In the genomic region with DNA sequence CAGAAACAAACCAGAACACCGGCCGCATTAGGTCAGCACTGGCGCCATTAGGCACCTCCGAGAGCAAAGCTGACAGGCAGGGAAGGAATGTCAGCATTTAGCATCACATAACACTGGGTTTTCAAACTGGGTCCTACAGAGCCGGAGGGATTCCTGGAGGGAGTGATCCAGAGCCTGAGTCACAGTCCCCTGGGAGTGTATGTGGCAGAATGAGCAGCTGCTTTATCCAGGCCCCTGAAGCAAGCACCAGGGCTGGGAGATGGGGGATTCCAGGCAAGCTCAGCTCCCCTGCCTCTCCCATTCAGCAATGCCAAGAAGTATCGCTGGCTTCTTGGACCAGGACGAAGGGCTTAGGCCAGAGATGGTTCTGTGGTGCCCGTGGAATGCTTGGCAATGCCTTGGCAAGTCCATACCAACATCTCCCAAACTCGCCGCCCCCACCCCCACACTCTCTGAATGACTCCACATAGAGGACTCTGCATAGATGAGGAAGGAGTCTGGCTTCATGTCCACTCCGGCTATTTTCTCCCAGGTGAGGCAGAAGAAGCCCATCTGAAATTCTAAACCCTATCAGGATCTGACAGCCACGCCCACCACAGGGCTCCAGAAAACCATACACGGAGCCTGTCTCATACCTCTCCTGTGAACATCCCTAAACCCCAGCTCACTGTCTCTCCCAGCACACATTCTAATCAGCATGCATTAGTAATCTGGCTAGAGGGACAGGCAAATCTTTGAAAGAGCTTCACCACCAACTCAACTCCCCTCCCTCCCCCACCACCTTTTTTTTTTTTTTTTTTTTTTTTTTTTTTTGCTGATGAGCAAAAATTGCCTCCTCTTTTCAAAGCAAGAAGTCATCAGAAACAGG, we compare ENCODE assay signal across 14 cellular contexts. TPM values are rescaled to one million over a fixed set of nuclear protein-coding genes. Genes with fewer than 3 reads are reported as not detected.
DNase-seq lines count a peak whose midpoint lies in the region; ATAC-seq, FAIRE-seq and TF ChIP-seq lines count a peak whose summit lies in the region.
"Had no signal": no experiment of that assay in that cellular context is flagged by ENCODE, and none has a peak within 500 bp of the region (broad histone marks: within the 10 kb centered on the region; RNA-seq: fewer than 3 reads in every experiment).

No MANE protein-coding gene starts in this region.

- H3K4me2 ChIP-seq in trophoblast cell (ENCODE audit: low read length) = peak overlapping the region; percentile 32

- no peak overlapping the region for H2AFZ ChIP-seq in trophoblast cell (ENCODE audit: insufficient read depth, low read length, poor library complexity)

- peak overlapping the region; percentile 61 for H2BK12ac ChIP-seq in trophoblast cell (ENCODE audit: low read length)

- H3K9me3 ChIP-seq in ES-I3 (ENCODE audit: control insufficient read depth, insufficient read depth, low read length) = no peaks in the 10 kb centered on the region
- no peaks in the 10 kb centered on the region for H3K9me3 ChIP-seq in trophoblast cell (ENCODE audit: insufficient read depth, low read depth, low read length)
- no peaks in the 10 kb centered on the region for H3K9me3 ChIP-seq in upper lobe of right lung

- H4K91ac ChIP-seq in trophoblast cell (ENCODE audit: low read depth, low read length) = peak overlapping the region; percentile 53

- H3K4me1 ChIP-seq in ES-I3 (ENCODE audit: insufficient read depth, low read length) = peaks cover 38% of the 10 kb centered on the region
- H3K4me1 ChIP-seq in trophoblast cell (ENCODE audit: control insufficient read depth in 1 of 2, insufficient read depth in 2 of 2, low read length in 2 of 2) = peaks cover 30 to 45% of the 10 kb centered on the region in 2 experiments
- no peaks in the 10 kb centered on the region for H3K4me1 ChIP-seq in upper lobe of right lung

- no CpG with 5 or more reads among the region's 13 CpGs for WGBS in trophoblast cell (ENCODE audit: extremely low coverage, insufficient coverage, insufficient read length)

- peak overlapping the region; percentile 81 for H2BK120ac ChIP-seq in trophoblast cell (ENCODE audit: insufficient read depth, low read length, poor library complexity)

- TF ChIP-seq CTCF in fibroblast of villous mesenchyme (IDR thresholded peaks at IDR 0.05; ENCODE audit: insufficient read depth, low read depth, low read length) = no peak
- no peak for TF ChIP-seq CTCF in upper lobe of right lung (IDR thresholded peaks at IDR 0.05)

- H4K12ac ChIP-seq in trophoblast cell (ENCODE audit: low read depth, low read length) = no peak overlapping the region

- no peak overlapping the region for H3K4ac ChIP-seq in trophoblast cell (ENCODE audit: low read depth, low read length)

- H3K9ac ChIP-seq in ES-I3 (ENCODE audit: low read depth, low read length) (peak overlapping the region; percentile 17; the same call in 1 of the 2 replicates), trophoblast cell (ENCODE audit: low read length) (no peak overlapping the region)

- H3K4me3 ChIP-seq in fibroblast of villous mesenchyme (ENCODE audit: low read depth, low read length) (no peak overlapping the region), trophoblast cell (ENCODE audit: low read depth, low read length) (no peak overlapping the region), upper lobe of right lung (no peak overlapping the region)

- no peak overlapping the region for H2AK5ac ChIP-seq in trophoblast cell (ENCODE audit: low read length)

- H3K27me3 ChIP-seq in trophoblast cell (ENCODE audit: insufficient read depth, low read length) (no peaks in the 10 kb centered on the region), upper lobe of right lung (no peaks in the 10 kb centered on the region)

- peak overlapping the region; percentile 63 for H3K14ac ChIP-seq in trophoblast cell (ENCODE audit: low read length)

- H3K27ac ChIP-seq in trophoblast cell (ENCODE audit: low read depth, low read length) = peak overlapping the region; percentile 95
- H3K27ac ChIP-seq in upper lobe of right lung = no peak overlapping the region

- ATAC-seq in HG03025 (IDR thresholded peaks at IDR 0.05; ENCODE audit: low FRiP score, unreplicated experiment) (no peak), upper lobe of right lung (no peak)
- ATAC-seq: effector memory CD8-positive, alpha-beta T cell had no signal

- intact Hi-C loops in upper lobe of right lung (cut with DNase I) = no loop called here

- H3K36me3 ChIP-seq in ES-I3 (ENCODE audit: insufficient read depth, low read length) = no peaks in the 10 kb centered on the region
- H3K36me3 ChIP-seq in trophoblast cell (ENCODE audit: control insufficient read depth in 1 of 2, insufficient read depth in 2 of 2, low read length in 2 of 2) = no peaks in the 10 kb centered on the region
- H3K36me3 ChIP-seq in upper lobe of right lung = no peaks in the 10 kb centered on the region

- H4K8ac ChIP-seq in trophoblast cell (ENCODE audit: low read depth, low read length) = peak overlapping the region; percentile 57

- peak overlapping the region; percentile 50 for H3K18ac ChIP-seq in trophoblast cell (ENCODE audit: low read length)

- H3K79me1 ChIP-seq in trophoblast cell (ENCODE audit: low read length) = peaks cover 15% of the 10 kb centered on the region

- FAIRE-seq in frontal cortex (lab: Jason Lieb, UNC) = no peak
- FAIRE-seq: D721Med had no signal

- DNase-seq in NCI-H82 treated with DMSO at 0.1 percent for 48 hours (lab: John Stamatoyannopoulos, UW; ENCODE audit: unreplicated experiment) (peak; percentile 33), fibroblast of villous mesenchyme (ENCODE audit: low read depth) (peak; percentile 62), trophoblast cell (peak; percentile 92 to 94), DMS79 treated with DMSO at 0.1 percent for 48 hours (lab: John Stamatoyannopoulos, UW) (no peak), frontal cortex (ENCODE audit: low spot score in 2 of 2) (no peak), upper lobe of right lung (no peak)
- DNase-seq: activated CD4-positive, alpha-beta memory T cell treated with anti-CD3 and anti-CD28 coated beads, Interleukin-2, amount 10 ng/mL, durations not matched to agents 7 days and 5 days; effector memory CD8-positive, alpha-beta T cell; NCI-H2029; stimulated activated CD8-positive, alpha-beta memory T cell treated with anti-CD3 and anti-CD28 coated beads, Interleukin-4, amount 100 ng/mL, for 48 hours had no signal

- peaks cover 9% of the 10 kb centered on the region for H3K79me2 ChIP-seq in trophoblast cell (ENCODE audit: control insufficient read depth, insufficient read depth, low read length, poor library complexity)

- no peak overlapping the region for H3K23ac ChIP-seq in trophoblast cell (ENCODE audit: low read length)

- H2BK5ac ChIP-seq in trophoblast cell (ENCODE audit: low read depth, low read length, poor library complexity) = peak overlapping the region; percentile 86

RNA-seq across cellular contexts. Expression of gene GAS7, which starts 20.3 kb away (rescaled TPM):
- total RNA-seq in fibroblast of villous mesenchyme (4.5 and 8.6 TPM in 2 replicates), frontal cortex (67.7 TPM), upper lobe of right lung (50.6 TPM)
- 18.4 and 20.0 TPM in 2 replicates for polyA plus RNA-seq in trophoblast cell (2013)
- total RNA-seq: T-helper 1 cell treated with Interleukin-12 subunit alpha and Interleukin-12 subunit beta and Interleukin-4 antibody, amounts not matched to agents 30 ng/mL and 1 ng/mL, for 36 hours had no signal

Comparison
In these comparisons a context has a peak if more than half of its experiments do, and no peak if none do; other contexts are left out.
1. DNase-seq: peak in NCI-H82 treated with DMSO at 0.1 percent for 48 hours (single experiment), fibroblast of villous mesenchyme (single experiment) and trophoblast cell (2 of 2); none in DMS79 treated with DMSO at 0.1 percent for 48 hours (single experiment), frontal cortex (0 of 2) and upper lobe of right lung (single experiment).